ENCODE assay signal across 30 cellular contexts in genomic region chrX:43878902-43879526, GRCh38. TPM values are rescaled to one million over a fixed set of nuclear protein-coding genes. Genes with fewer than 3 reads are reported as not detected.
DNase-seq lines count a peak whose midpoint lies in the region; ATAC-seq and TF ChIP-seq lines count a peak whose summit lies in the region.
"Had no signal": no experiment of that assay in that cellular context is flagged by ENCODE, and none has a peak within 500 bp of the region (broad histone marks: within the 10 kb centered on the region; RNA-seq: fewer than 3 reads in every experiment).

No MANE protein-coding gene starts in this region.

- peak overlapping the region; percentile 5 for H3K27ac Mint-ChIP-seq in Calu3 (ENCODE audit: unreplicated experiment)
- H3K27ac Mint-ChIP-seq: activated naive CD8-positive, alpha-beta T cell; CD8-positive, alpha-beta T cell; effector memory CD8-positive, alpha-beta T cell; naive B cell; T-cell; WTC11 had no signal

- H3K27me3 ChIP-seq in psoas muscle (ENCODE audit: insufficient read depth in 3 of 3, low read length in 2 of 3): peaks cover 0 to 8% (median 0%) of the 10 kb centered on the region in 3 donors
- H3K27me3 ChIP-seq: testis had no signal

- H3K27ac ChIP-seq in psoas muscle: peak overlapping the region; percentile 37
- H3K27ac ChIP-seq: testis had no signal

- intact Hi-C loops in Calu3 (cut with micrococcal nuclease; ENCODE audit: unreplicated experiment): no loop called here
- intact Hi-C loops in psoas muscle (cut with DNase I): no loop called here

- peak; percentile 6 for ATAC-seq in left lobe of liver
- ATAC-seq in psoas muscle: no peak
- ATAC-seq in activated T-cell treated with anti-CD3 and anti-CD28 coated beads, Interleukin-2, amount 50 U/mL, for 4 hours: no peak
- ATAC-seq: CD8-positive, alpha-beta T cell; effector memory CD8-positive, alpha-beta T cell; HCT116; T-cell; WTC11 had no signal

- H3K4me1 ChIP-seq in psoas muscle: no peaks in the 10 kb centered on the region
- H3K4me1 ChIP-seq: testis had no signal

- no peaks in the 10 kb centered on the region for H3K9me3 Mint-ChIP-seq in Calu3 (ENCODE audit: low read depth, unreplicated experiment)
- no peaks in the 10 kb centered on the region for H3K9me3 Mint-ChIP-seq in activated T-cell treated with anti-CD3 and anti-CD28 coated beads, Interleukin-2, amount 50 U/mL, for 4 hours
- H3K9me3 Mint-ChIP-seq: CD8-positive, alpha-beta T cell; effector memory CD8-positive, alpha-beta T cell; T-cell; WTC11 had no signal

- 35 to 55% (median 45%) methylated on average over 6 of the region's 6 CpGs for WGBS in psoas muscle, 3 donors

- no TSS peak for BruUV-seq in Calu3 (replicated peaks; lab: Mats Ljungman, UMichigan)

- CTCF ChIA-PET in Calu3 (lab: Charles Lee): interaction anchor here (1.4 kb wide), 1 partner anchor 8 kb away, joined by 3 read pairs; no protein-coding TSS in a partner anchor

- peak overlapping the region; percentile 36 for H3K4me3 Mint-ChIP-seq in Calu3 (ENCODE audit: low read depth, unreplicated experiment)
- no peak overlapping the region for H3K4me3 Mint-ChIP-seq in activated T-cell treated with anti-CD3 and anti-CD28 coated beads, Interleukin-2, amount 50 U/mL, for 4 hours
- H3K4me3 Mint-ChIP-seq: activated naive CD8-positive, alpha-beta T cell; CD8-positive, alpha-beta T cell; effector memory CD8-positive, alpha-beta T cell; naive B cell; T-cell; WTC11 had no signal

- H3K9me3 ChIP-seq in psoas muscle: no peaks in the 10 kb centered on the region
- H3K9me3 ChIP-seq: testis had no signal

- H3K36me3 Mint-ChIP-seq in Calu3 (ENCODE audit: insufficient read depth, unreplicated experiment): peaks cover 21% of the 10 kb centered on the region
- H3K36me3 Mint-ChIP-seq in activated T-cell treated with anti-CD3 and anti-CD28 coated beads, Interleukin-2, amount 50 U/mL, for 4 hours (ENCODE audit: insufficient read depth): no peaks in the 10 kb centered on the region
- H3K36me3 Mint-ChIP-seq: activated naive CD8-positive, alpha-beta T cell; CD8-positive, alpha-beta T cell; naive B cell; T-cell; WTC11 had no signal

- no peak for DNase-seq in Calu3
- DNase-seq in fibroblast of gingiva (ENCODE audit: low read depth): peak; percentile 6
- DNase-seq in left lobe of liver (ENCODE audit: low spot score): no peak
- DNase-seq in psoas muscle: no peak
- DNase-seq in SW 1271 (lab: John Stamatoyannopoulos, UW): no peak
- DNase-seq in activated T-cell treated with anti-CD3 and anti-CD28 coated beads, Interleukin-2, amount 50 U/mL, for 4 hours: no peak
- DNase-seq in RPMI8226: no peak
- DNase-seq in DMS 273 treated with DMSO at 0.1 percent for 48 hours (lab: John Stamatoyannopoulos, UW): no peak
- DNase-seq: activated CD4-positive, alpha-beta T cell treated with anti-CD3 and anti-CD28 coated beads, Interleukin-2, amount 50 U/mL, for 1 hour; activated effector memory CD4-positive, alpha-beta T cell treated with anti-CD3 and anti-CD28 coated beads, Interleukin-2, amount 50 U/mL, for 16 hours; activated T-cell treated with anti-CD3 and anti-CD28 coated beads, Interleukin-2, amount 50 U/mL, for 1 hour; caudate nucleus; CD8-positive, alpha-beta T cell; effector memory CD8-positive, alpha-beta T cell; naive B cell; NCI-H1092; NCI-H1694 treated with DMSO at 0.1 percent for 48 hours; NCI-H446 treated with DMSO at 0.1 percent for 48 hours; NCI-H774; stimulated activated naive CD4-positive, alpha-beta T cell treated with Interleukin-2 at 50 U/mL for 16 hours; T-cell; testis had no signal

- H3K4me1 Mint-ChIP-seq in Calu3 (ENCODE audit: low read depth, unreplicated experiment): peaks cover 53% of the 10 kb centered on the region
- H3K4me1 Mint-ChIP-seq in activated T-cell treated with anti-CD3 and anti-CD28 coated beads, Interleukin-2, amount 50 U/mL, for 4 hours (ENCODE audit: low read depth): peaks cover 2% of the 10 kb centered on the region

- H3K36me3 ChIP-seq in psoas muscle (ENCODE audit: insufficient read depth in 1 of 2, low read depth in 1 of 2): no peaks in the 10 kb centered on the region

- TF ChIP-seq CTCF in Calu3 (IDR thresholded peaks at IDR 0.05; ENCODE audit: unreplicated experiment): no peak
- TF ChIP-seq CTCF in psoas muscle (IDR thresholded peaks at IDR 0.05): no peak

- no peak overlapping the region for H3K4me3 ChIP-seq in psoas muscle
- H3K4me3 ChIP-seq: smooth muscle cell, testis had no signal

- H3K27me3 Mint-ChIP-seq in Calu3 (ENCODE audit: unreplicated experiment): no peaks in the 10 kb centered on the region
- peaks cover 21% of the 10 kb centered on the region for H3K27me3 Mint-ChIP-seq in activated T-cell treated with anti-CD3 and anti-CD28 coated beads, Interleukin-2, amount 50 U/mL, for 4 hours (ENCODE audit: low read depth)

RNA-seq across cellular contexts. Expression of gene MAOB, which starts 3.2 kb away (rescaled TPM):
- total RNA-seq in Calu3 (2022) (45.0 and 56.8 TPM in 2 replicates), left lobe of liver (131 TPM), psoas muscle (10 to 100 TPM; 33.4 to 80.6 (median 43.5) TPM)
- 10 to 100 TPM; 13.0 to 43.8 (median 39.8) TPM for polyA plus RNA-seq in psoas muscle
- total RNA-seq in activated T-cell treated with anti-CD3 and anti-CD28 coated beads, Interleukin-2, amount 50 U/mL, for 4 hours: under 1 TPM in 2 of 3 donors, not detected in 1; 0.11 to 0.13 TPM
- total RNA-seq: A673; CD8-positive, alpha-beta T cell; pulmonary artery endothelial cell; RPMI7951; SK-MEL-5; smooth muscle cell had no signal

Comparison
In these comparisons a context has a peak if more than half of its experiments do, and no peak if none do; other contexts are left out.
1. RNA of gene MAOB, which starts 3.2 kb away (total RNA-seq): 131 TPM in left lobe of liver (single experiment), 45.0 to 56.8 TPM in Calu3 and 33.4 to 80.6 TPM in psoas muscle; 0.11 to 0.13 TPM in activated T-cell treated with anti-CD3 and anti-CD28 coated beads, Interleukin-2, amount 50 U/mL, for 4 hours; every median in the first group is over 10 times any median in the second.